In the genomic region with DNA sequence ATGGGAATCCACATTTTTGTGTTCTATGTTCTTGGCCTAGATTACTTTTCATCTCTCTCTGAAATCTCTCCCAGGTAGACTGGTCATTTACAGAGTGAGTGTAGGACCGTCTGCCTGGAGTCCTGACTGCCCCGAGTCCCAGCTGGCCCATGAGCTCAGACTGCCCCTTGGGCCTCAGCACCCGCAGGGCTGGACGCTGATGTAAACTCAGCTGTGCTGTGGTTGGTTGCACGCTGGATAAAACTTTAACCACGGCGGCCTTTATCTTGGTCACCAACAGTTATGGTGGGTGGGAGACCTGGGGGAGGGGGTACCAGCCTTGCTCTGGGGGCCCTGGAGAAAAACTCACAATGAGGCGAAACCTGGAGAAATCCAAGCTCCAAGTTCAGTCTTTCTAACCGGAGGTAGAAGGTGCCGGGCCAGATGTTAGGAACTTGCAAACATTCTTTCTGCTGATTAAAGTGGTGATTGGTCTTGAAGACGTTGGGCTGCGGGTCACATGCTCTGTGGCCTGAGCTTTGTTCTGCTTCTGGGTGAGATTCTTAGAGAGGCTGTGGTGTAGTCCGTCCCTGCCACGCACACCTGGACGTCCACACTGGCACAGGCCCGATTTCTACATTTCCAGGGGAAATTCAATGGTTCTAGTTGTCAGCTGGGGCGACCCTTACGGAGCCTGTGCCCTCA, we compare ENCODE assay signal across 17 cellular contexts. TPM values are rescaled to one million over a fixed set of nuclear protein-coding genes. Genes with fewer than 3 reads are reported as not detected.
DNase-seq lines count a peak whose midpoint lies in the region; ATAC-seq, FAIRE-seq and TF ChIP-seq lines count a peak whose summit lies in the region.
"Had no signal": no experiment of that assay in that cellular context is flagged by ENCODE, and none has a peak within 500 bp of the region (broad histone marks: within the 10 kb centered on the region; RNA-seq: fewer than 3 reads in every experiment).

No MANE protein-coding gene starts in this region.

- H3K36me3 Mint-ChIP-seq in natural killer cell treated with Interleukin-12 subunit alpha and Interleukin-12 subunit beta and Interleukin-15 and Interleukin-18, amount 100 ng/mL, for 72 hours, result peaks cover 6% of the 10 kb centered on the region
- H3K36me3 Mint-ChIP-seq: activated naive CD4-positive, alpha-beta T cell treated with anti-CD3 and anti-CD28 coated beads, Interleukin-2, amount 50 U/mL, for 72 hours had no signal

- no peak for TF ChIP-seq POLR2A in breast epithelium (IDR thresholded peaks at IDR 0.05)
- TF ChIP-seq POLR2A in K562 (conservative IDR thresholded peaks at IDR 0.05), result no peak
- no peak for TF ChIP-seq POLR2A in vagina (IDR thresholded peaks at IDR 0.05)

- H3K4me1 Mint-ChIP-seq in natural killer cell treated with Interleukin-12 subunit alpha and Interleukin-12 subunit beta and Interleukin-15 and Interleukin-18, amount 100 ng/mL, for 72 hours (ENCODE audit: low read depth in 2 of 2), result peaks cover 41 to 59% of the 10 kb centered on the region in 2 donors

- CTCF ChIA-PET in mammary epithelial cell (lab: Charles Lee; ENCODE audit: low non-redundant PET), result no interaction called here
- CTCF ChIA-PET in K562 (lab: Yijun Ruan, JAX; ENCODE audit: low intra/inter-chr PET ratio), result no interaction called here

- BruUV-seq in mammary epithelial cell (replicated peaks; lab: Mats Ljungman, UMichigan), result no TSS peak
- BruUV-seq in K562 (replicated peaks; lab: Mats Ljungman, UMichigan), result no TSS peak

- dilution Hi-C loops in mammary epithelial cell (cut with HindIII; ENCODE audit: low sequenced_read_pairs), result no loop called here

- H4K20me1 ChIP-seq in mammary epithelial cell (ENCODE audit: insufficient read depth, low read length), result no peaks in the 10 kb centered on the region
- H4K20me1 ChIP-seq in K562 (replicated peaks; ENCODE audit: control insufficient read depth, insufficient read depth, low read length), result peaks cover 47% of the 10 kb centered on the region

- H3K27me3 ChIP-seq in breast epithelium (no peaks in the 10 kb centered on the region), mammary epithelial cell (ENCODE audit: insufficient read depth, low read length) (peaks cover 1% of the 10 kb centered on the region), K562 (ENCODE audit: control insufficient read depth in 2 of 2, insufficient read depth in 2 of 2, low read length in 2 of 2) (no peaks in the 10 kb centered on the region), vagina (no peaks in the 10 kb centered on the region)

- peak; percentile 31; the same call in 1 of the 3 replicates for ATAC-seq in K562
- no peak for ATAC-seq in natural killer cell treated with Interleukin-12 subunit alpha and Interleukin-12 subunit beta and Interleukin-15 and Interleukin-18, amount 100 ng/mL, for 72 hours
- no peak for ATAC-seq in HG03175 (IDR thresholded peaks at IDR 0.05; ENCODE audit: unreplicated experiment)
- ATAC-seq: activated naive CD4-positive, alpha-beta T cell treated with anti-CD3 and anti-CD28 coated beads, Interleukin-2, amount 50 U/mL, for 72 hours had no signal

- no peaks in the 10 kb centered on the region for H3K9me3 ChIP-seq in breast epithelium
- H3K9me3 ChIP-seq in mammary epithelial cell (replicated peaks; ENCODE audit: insufficient read depth, low read length), result no peaks in the 10 kb centered on the region
- H3K9me3 ChIP-seq in K562 (replicated peaks; ENCODE audit: control insufficient read depth, insufficient read depth, low read depth, low read length), result no peaks in the 10 kb centered on the region
- H3K9me3 ChIP-seq in vagina, result no peaks in the 10 kb centered on the region

- H3K27ac ChIP-seq in breast epithelium, result peak overlapping the region; percentile 75 to 95
- H3K27ac ChIP-seq in mammary epithelial cell (ENCODE audit: insufficient read depth, low read depth, low read length), result no peak overlapping the region
- no peak overlapping the region; the same call in 2 of the 3 replicates for H3K27ac ChIP-seq in K562 (ENCODE audit: extremely low read depth, low read depth, low read length)
- peak overlapping the region; percentile 86 for H3K27ac ChIP-seq in vagina
- H3K27ac ChIP-seq: KMS-11 had no signal

- DNase-seq in breast epithelium (ENCODE audit: low spot score in 2 of 2), result no peak
- no peak for DNase-seq in mammary epithelial cell
- no peak for DNase-seq in K562 (ENCODE audit: extremely low read depth in 1 of 4, low spot score in 3 of 4)
- no peak for DNase-seq in natural killer cell treated with Interleukin-12 subunit alpha and Interleukin-12 subunit beta and Interleukin-15 and Interleukin-18, amount 100 ng/mL, for 72 hours (ENCODE audit: low spot score)
- no peak for DNase-seq in vagina (ENCODE audit: extremely low spot score in 2 of 2)
- no peak for DNase-seq in stimulated activated CD4-positive, alpha-beta T cell treated with anti-CD3 and anti-CD28 coated beads, Interleukin-15, amount 100 ng/mL, for 24 hours
- no peak for DNase-seq in HPDE6-E6E7 (ENCODE audit: extremely low spot score)
- DNase-seq: activated CD4-positive, CD25-positive, alpha-beta regulatory T cell; mesendoderm; NCI-H1092 treated with DMSO at 0.1 percent for 48 hours; NCI-H774; SW 1271 had no signal

- TF ChIP-seq CTCF in breast epithelium (IDR thresholded peaks at IDR 0.05) (no peak), mammary epithelial cell (conservative IDR thresholded peaks at IDR 0.05 in 1 of 2, IDR thresholded peaks at IDR 0.05 in 1 of 2; ENCODE audit: extremely low read depth in 1 of 2, insufficient read depth in 1 of 2, low read depth in 1 of 2, low read length in 2 of 2) (no peak), K562 (IDR thresholded peaks at IDR 0.05 in 2 of 3, conservative IDR thresholded peaks at IDR 0.05 in 1 of 3; ENCODE audit: insufficient read depth in 2 of 3, low read depth in 1 of 3, low read length in 3 of 3) (no peak), vagina (IDR thresholded peaks at IDR 0.05) (no peak)

- TF ChIP-seq RAD21 in K562 (CRISPR knock-in tag; conservative IDR thresholded peaks at IDR 0.05 in 1 of 2, IDR thresholded peaks at IDR 0.05 in 1 of 2), result no peak

- H3K36me3 ChIP-seq in breast epithelium, result no peaks in the 10 kb centered on the region
- H3K36me3 ChIP-seq in mammary epithelial cell (ENCODE audit: insufficient read depth, low read length), result no peaks in the 10 kb centered on the region
- H3K36me3 ChIP-seq in K562 (ENCODE audit: control insufficient read depth, insufficient read depth, low read length), result peaks cover 71% of the 10 kb centered on the region; the same call in 2 of the 3 replicates
- peaks cover 0 to 20% of the 10 kb centered on the region in 2 donors for H3K36me3 ChIP-seq in vagina

- H3K4me3 Mint-ChIP-seq in natural killer cell treated with Interleukin-12 subunit alpha and Interleukin-12 subunit beta and Interleukin-15 and Interleukin-18, amount 100 ng/mL, for 72 hours, result peak overlapping the region; percentile 89

- no peak for FAIRE-seq in K562 (lab: Jason Lieb, UNC)
- FAIRE-seq: islet of Langerhans, RCC 7860 had no signal

- no peak overlapping the region for H3K4me2 ChIP-seq in mammary epithelial cell (ENCODE audit: insufficient read depth, low read depth, low read length)
- no peak overlapping the region for H3K4me2 ChIP-seq in K562 (ENCODE audit: insufficient read depth, low read length)
- H3K4me2 ChIP-seq: KMS-11 had no signal

- H3K27me3 Mint-ChIP-seq in natural killer cell treated with Interleukin-12 subunit alpha and Interleukin-12 subunit beta and Interleukin-15 and Interleukin-18, amount 100 ng/mL, for 72 hours, result no peaks in the 10 kb centered on the region

- intact Hi-C loops in breast epithelium (cut with DNase I; ENCODE audit: low total_unique reads), result no loop called here
- intact Hi-C loops in mammary epithelial cell (cut with micrococcal nuclease), result no loop called here
- intact Hi-C loops in K562 (cut with micrococcal nuclease), result no loop called here
- intact Hi-C loops in vagina (cut with DNase I), result no loop called here

- in situ Hi-C loops in mammary epithelial cell (cut with MboI; ENCODE audit: low sequenced_read_pairs in 2 of 2), result no loop called here
- in situ Hi-C loops in K562 (cut with MboI), result no loop called here

- peak overlapping the region; percentile 76 to 94 for H3K27ac Mint-ChIP-seq in natural killer cell treated with Interleukin-12 subunit alpha and Interleukin-12 subunit beta and Interleukin-15 and Interleukin-18, amount 100 ng/mL, for 72 hours
- H3K27ac Mint-ChIP-seq: activated naive CD4-positive, alpha-beta T cell treated with anti-CD3 and anti-CD28 coated beads, Interleukin-2, amount 50 U/mL, for 72 hours had no signal

- POLR2A ChIA-PET in K562 (lab: Yijun Ruan, JAX), result interaction anchor here (0.6 to 1.0 kb wide), 3 partner anchors 8 to 103 kb away, joined by 3 to 5 read pairs (median 3); no protein-coding TSS in a partner anchor

- H3K4me3 ChIP-seq in breast epithelium (no peak overlapping the region), mammary epithelial cell (replicated peaks in 1 of 3; ENCODE audit: insufficient read depth in 1 of 3, low read depth in 2 of 3, low read length in 3 of 3) (no peak overlapping the region), K562 (no peak overlapping the region), vagina (no peak overlapping the region)

- H3K79me2 ChIP-seq in mammary epithelial cell (ENCODE audit: insufficient read depth, low read length), result no peaks in the 10 kb centered on the region
- H3K79me2 ChIP-seq in K562 (ENCODE audit: control insufficient read depth, insufficient read depth, low read length), result peaks cover 59% of the 10 kb centered on the region

- 88% methylated on average over 18 of the region's 18 CpGs for WGBS in mammary epithelial cell (ENCODE audit: low coverage, missing lambda C conversion rate)
- 46% methylated on average over 17 of the region's 18 CpGs for WGBS in K562 (ENCODE audit: insufficient coverage, low coverage, missing lambda C conversion rate)

- no peak overlapping the region for H3K9ac ChIP-seq in mammary epithelial cell (ENCODE audit: insufficient read depth, low read length)
- H3K9ac ChIP-seq in K562 (ENCODE audit: insufficient read depth in 1 of 2, low read depth in 2 of 2, low read length in 2 of 2), result peak overlapping the region in 1 of 2 experiments; percentile 73; a peak in 2 of 4 replicates
- H3K9ac ChIP-seq: KMS-11 had no signal

- H3K9me1 ChIP-seq in K562 (ENCODE audit: control insufficient read depth, insufficient read depth, low read length), result peaks cover 6% of the 10 kb centered on the region

- H3K4me1 ChIP-seq in breast epithelium, result peaks cover 8 to 10% of the 10 kb centered on the region in 2 donors
- H3K4me1 ChIP-seq in mammary epithelial cell (ENCODE audit: insufficient read depth, low read length), result peaks cover 17% of the 10 kb centered on the region
- peaks cover 18 to 88% of the 10 kb centered on the region in 2 experiments for H3K4me1 ChIP-seq in K562 (replicated peaks in 1 of 2; ENCODE audit: control insufficient read depth in 2 of 2, insufficient read depth in 2 of 2, low read length in 2 of 2)
- peaks cover 97% of the 10 kb centered on the region for H3K4me1 ChIP-seq in vagina

- H2AFZ ChIP-seq in mammary epithelial cell (ENCODE audit: low read depth, low read length) (no peak overlapping the region), K562 (ENCODE audit: low read depth, low read length) (no peak overlapping the region)

- TF ChIP-seq EP300 in K562 (IDR thresholded peaks at IDR 0.05; ENCODE audit: low read length), result no peak

- no peaks in the 10 kb centered on the region for H3K9me3 Mint-ChIP-seq in natural killer cell treated with Interleukin-12 subunit alpha and Interleukin-12 subunit beta and Interleukin-15 and Interleukin-18, amount 100 ng/mL, for 72 hours
- H3K9me3 Mint-ChIP-seq: activated naive CD4-positive, alpha-beta T cell treated with anti-CD3 and anti-CD28 coated beads, Interleukin-2, amount 50 U/mL, for 72 hours had no signal

RNA-seq across cellular contexts. Expression of a gene that starts 6.9 kb away (rescaled TPM):
- total RNA-seq in breast epithelium (100 to 1,000 TPM in 1 of 3 donors, 10 to 100 TPM in 2; 41.6 to 102 (median 54.1) TPM), mammary epithelial cell (1 to 10 TPM; 2.5 to 9.6 TPM), K562 (2014; rRNA removed) (28.2 and 34.9 TPM in 2 replicates), K562 (2014; rRNA removed; fragmentation: Illumina TruSeq; extraction: Trizol) (2.2 and 2.3 TPM in 2 replicates), K562 (2015; rRNA removed; fragmentation: Illumina TruSeq; extraction: Trizol) (10.7 and 14.2 TPM in 2 replicates), K562 (2021) (25.7 and 31.8 TPM in 2 replicates), vagina (156 TPM)
- polyA plus RNA-seq in mammary epithelial cell (4.7 TPM), K562 (2011; rRNA removed) (2.9 and 6.2 TPM in 2 replicates), K562 (2014; fragmentation: Illumina TruSeq; extraction: Trizol) (1.7 and 10.2 TPM in 2 replicates), K562 (2014; fragmentation: Nextera tagmentation; extraction: Ambion mirVana) (under 1 TPM; 0.17 to 0.18 TPM), K562 (2014; rRNA removed) (19.5 and 23.5 TPM in 2 replicates)
- 1.1 TPM for polyA minus RNA-seq in mammary epithelial cell
- total RNA-seq in K562 (2011; cell fraction: chromatin; rRNA removed; ENCODE audit: low replicate concordance), result 12.2 and 22.8 TPM in 2 replicates
- 23.4 and 25.7 TPM in 2 replicates for total RNA-seq in K562 (2011; cell fraction: nucleolus; rRNA removed)
- 12.5 and 12.8 TPM in 2 replicates for total RNA-seq in K562 (2011; cell fraction: nucleoplasm; rRNA removed)
- 14.1 and 23.9 TPM in 2 replicates for polyA plus RNA-seq in K562 (2011; cell fraction: cytosol; rRNA removed)
- 8.7 and 14.9 TPM in 2 replicates for polyA plus RNA-seq in K562 (2011; cell fraction: nucleus; rRNA removed)
- polyA plus RNA-seq in K562 (2012), result 24.6 and 38.9 TPM in 2 replicates
- polyA minus RNA-seq in K562 (2011; rRNA and poly(A)+ RNA removed), result 1.9 and 2.0 TPM in 2 replicates
- polyA minus RNA-seq in K562 (2011; cell fraction: cytosol; rRNA and poly(A)+ RNA removed), result 19.5 and 23.5 TPM in 2 replicates
- polyA minus RNA-seq in K562 (2011; cell fraction: nucleus; rRNA and poly(A)+ RNA removed), result 6.1 and 6.4 TPM in 2 replicates
- 100 to 1,000 TPM; 179 to 208 TPM for total RNA-seq in natural killer cell treated with Interleukin-12 subunit alpha and Interleukin-12 subunit beta and Interleukin-15 and Interleukin-18, amount 100 ng/mL, for 72 hours

Comparison
In these comparisons a context has a peak if more than half of its experiments do, and no peak if none do; other contexts are left out.
1. H3K27ac ChIP-seq: peak in breast epithelium (2 of 2) and vagina (single experiment); none in mammary epithelial cell (single experiment) and K562 (single experiment).